Comparison of ENCODE assay signal across 9 cellular contexts in genomic region chr3:69738859-69739203, GRCh38. TPM values are rescaled to one million over a fixed set of nuclear protein-coding genes. Genes with fewer than 3 reads are reported as not detected.
DNase-seq lines count a peak whose midpoint lies in the region; ATAC-seq and TF ChIP-seq lines count a peak whose summit lies in the region.
"Had no signal": no experiment of that assay in that cellular context is flagged by ENCODE, and none has a peak within 500 bp of the region (broad histone marks: within the 10 kb centered on the region; RNA-seq: fewer than 3 reads in every experiment).

No MANE protein-coding gene starts in this region.

- H4K20me1 ChIP-seq in KMS-11 (ENCODE audit: insufficient read depth): no peaks in the 10 kb centered on the region

- intact Hi-C loops in dorsolateral prefrontal cortex (cut with DNase I): loop anchor here (5.0 kb wide), 3 partner anchors 38 to 53 kb away; no protein-coding TSS in a partner anchor

- H3K27ac ChIP-seq in ACC112 (ENCODE audit: low read depth, low read length) (no peak overlapping the region), KMS-11 (no peak overlapping the region; the same call in 1 of the 2 replicates), dorsolateral prefrontal cortex (peak overlapping the region in 46 of 59 donors; percentile 4 to 88 (median 65)), mucosa of rectum (ENCODE audit: low read depth in 2 of 2, low read length in 2 of 2) (peak overlapping the region; percentile 19 to 25)

- peak overlapping the region; percentile 79 for H3K4me3 ChIP-seq in ACC112 (ENCODE audit: low read depth, low read length)
- peak overlapping the region; percentile 76 for H3K4me3 ChIP-seq in KMS-11 (IDR thresholded peaks at IDR 0.05; ENCODE audit: insufficient read depth, low read depth, low read length)
- peak overlapping the region; percentile 60 to 99 (median 92) for H3K4me3 ChIP-seq in dorsolateral prefrontal cortex
- peak overlapping the region; percentile 78 to 84 for H3K4me3 ChIP-seq in mucosa of rectum (ENCODE audit: low read length in 2 of 2)

- TF ChIP-seq CTCF in KMS-11 (conservative IDR thresholded peaks at IDR 0.05; ENCODE audit: low read depth, low read length): no peak
- no peak for TF ChIP-seq CTCF in dorsolateral prefrontal cortex (IDR thresholded peaks at IDR 0.05 in 54 of 56, conservative IDR thresholded peaks at IDR 0.05 in 2 of 56; ENCODE audit: low read depth in 1 of 56, partially characterized antibody in 56 of 56)

- H3K9me3 ChIP-seq in mucosa of rectum (ENCODE audit: control insufficient read depth in 2 of 2, low read length in 2 of 2): no peaks in the 10 kb centered on the region

- ATAC-seq in HG03460 (IDR thresholded peaks at IDR 0.05; ENCODE audit: unreplicated experiment) (no peak), HG02870 (IDR thresholded peaks at IDR 0.05; ENCODE audit: unreplicated experiment) (no peak)

- H3K36me3 ChIP-seq in ACC112 (ENCODE audit: insufficient read depth, low read length) (no peaks in the 10 kb centered on the region), KMS-11 (ENCODE audit: insufficient read depth) (no peaks in the 10 kb centered on the region), mucosa of rectum (ENCODE audit: control insufficient read depth in 2 of 2, insufficient read depth in 2 of 2, low read length in 2 of 2) (no peaks in the 10 kb centered on the region)

- H3K9ac ChIP-seq in KMS-11: peak overlapping the region; percentile 47; the same call in 1 of the 2 replicates
- peak overlapping the region in 1 of 2 donors; percentile 42 for H3K9ac ChIP-seq in mucosa of rectum (ENCODE audit: low read depth in 1 of 2, low read length in 2 of 2)

- H3K27me3 ChIP-seq in ACC112 (ENCODE audit: insufficient read depth, low read length) (peaks cover 14% of the 10 kb centered on the region; the same call in 1 of the 2 replicates), KMS-11 (ENCODE audit: insufficient read depth, low read depth) (no peaks in the 10 kb centered on the region), dorsolateral prefrontal cortex (peaks cover 0 to 16% (median 0%) of the 10 kb centered on the region in 45 donors), mucosa of rectum (ENCODE audit: control insufficient read depth in 2 of 2, insufficient read depth in 2 of 2, low read length in 2 of 2) (peaks cover 0 to 2% of the 10 kb centered on the region in 2 donors)

- peak overlapping the region; percentile 84 for H3K4me2 ChIP-seq in KMS-11

- DNase-seq in dorsolateral prefrontal cortex (peak in 1 of 10 donors; percentile 3), COLO829 (ENCODE audit: low spot score) (no peak)
- DNase-seq in activated CD4-positive, alpha-beta T cell treated with anti-CD3 and anti-CD28 coated beads, Interleukin-2, amount 50 U/mL, for 1 hour: no peak
- DNase-seq: NCI-H1092 treated with DMSO at 0.1 percent for 48 hours had no signal

- H3K79me2 ChIP-seq in ACC112 (ENCODE audit: control insufficient read depth, insufficient read depth, low read length, unreplicated experiment) (no peaks in the 10 kb centered on the region), KMS-11 (ENCODE audit: insufficient read depth, low read depth) (no peaks in the 10 kb centered on the region; the same call in 1 of the 2 replicates)

- H2AFZ ChIP-seq in ACC112 (ENCODE audit: low read length, unreplicated experiment): peak overlapping the region; percentile 90
- peak overlapping the region; percentile 98 for H2AFZ ChIP-seq in KMS-11 (ENCODE audit: low read depth)

- H3K4me1 ChIP-seq in ACC112 (ENCODE audit: control insufficient read depth, insufficient read depth, low read length, unreplicated experiment): peaks cover 12% of the 10 kb centered on the region
- H3K4me1 ChIP-seq in KMS-11 (ENCODE audit: low read depth, poor library complexity, severe bottlenecking): peaks cover 19% of the 10 kb centered on the region
- peaks cover 2 to 4% of the 10 kb centered on the region in 2 donors for H3K4me1 ChIP-seq in mucosa of rectum (ENCODE audit: control insufficient read depth in 2 of 2, insufficient read depth in 2 of 2, low read length in 2 of 2)

RNA-seq across cellular contexts. Expression of gene MITF, which starts 0.4 kb away (rescaled TPM):
- total RNA-seq in dorsolateral prefrontal cortex: 10 to 100 TPM in 82 of 120 experiments, 1 to 10 TPM in 38; 4.7 to 23.9 (median 11.8) TPM

Comparison
In these comparisons a context has a peak if more than half of its experiments do, and no peak if none do; other contexts are left out.
1. H3K27ac ChIP-seq: peak in dorsolateral prefrontal cortex (46 of 59) and mucosa of rectum (2 of 2); none in ACC112 (single experiment) and KMS-11 (single experiment).
2. Peak in every context shown above with its lines, with median percentiles within 50 percentile points of each other: H3K4me3 ChIP-seq.